In the genomic region with DNA sequence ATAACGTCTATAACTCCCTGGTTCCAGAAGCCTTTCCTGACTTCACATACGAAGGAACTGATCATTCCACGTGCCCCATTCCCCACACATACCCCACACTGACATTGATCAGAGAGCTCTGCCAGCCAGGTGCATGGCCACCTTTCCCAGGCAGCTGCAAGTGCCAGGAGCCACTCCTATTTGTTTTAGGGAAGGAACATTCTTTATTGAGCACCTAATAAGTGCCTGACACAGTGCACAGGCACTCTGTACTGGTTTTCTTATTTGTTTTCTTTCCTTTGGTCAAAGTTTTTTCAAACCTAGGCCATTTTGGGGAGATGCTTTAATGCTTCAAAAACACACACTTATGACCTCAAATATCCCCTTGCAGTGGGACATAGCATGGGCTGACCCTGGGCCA, we compare ENCODE assay signal across 13 cellular contexts. TPM values are rescaled to one million over a fixed set of nuclear protein-coding genes. Genes with fewer than 3 reads are reported as not detected.
A peak's percentile ranks its signal among the peaks of the same experiment; 100 is the strongest.
DNase-seq lines count a peak whose midpoint lies in the region; ATAC-seq and TF ChIP-seq lines count a peak whose summit lies in the region.
"Had no signal": no experiment of that assay in that cellular context is flagged by ENCODE, and none has a peak within 500 bp of the region (broad histone marks: within the 10 kb centered on the region; RNA-seq: fewer than 3 reads in every experiment).

No MANE protein-coding gene starts in this region.

- peaks cover 23% of the 10 kb centered on the region for H3K4me1 Mint-ChIP-seq in T-helper 17 cell

- peaks cover 20 to 91% (median 69%) of the 10 kb centered on the region in 12 donors for H3K4me1 ChIP-seq in heart left ventricle
- peaks cover 94% of the 10 kb centered on the region for H3K4me1 ChIP-seq in BLaER1

- H3K4me3 ChIP-seq in heart left ventricle (no peak overlapping the region), BLaER1 (no peak overlapping the region)

- peak overlapping the region; percentile 37 for H3K27ac Mint-ChIP-seq in T-helper 17 cell
- H3K27ac Mint-ChIP-seq: CD4-positive, alpha-beta T cell; HFFc6 had no signal

- no peaks in the 10 kb centered on the region for H3K27me3 Mint-ChIP-seq in T-helper 17 cell
- H3K27me3 Mint-ChIP-seq: CD4-positive, alpha-beta T cell had no signal

- peak overlapping the region in 10 of 12 donors; percentile 7 to 90 (median 64) for H3K27ac ChIP-seq in heart left ventricle
- H3K27ac ChIP-seq in BLaER1: no peak overlapping the region
- peak overlapping the region; percentile 4 for H3K27ac ChIP-seq in temporal lobe (ENCODE audit: low read depth, low read length)
- H3K27ac ChIP-seq: 22Rv1 had no signal

- no peaks in the 10 kb centered on the region for H3K9me3 ChIP-seq in heart left ventricle
- no peaks in the 10 kb centered on the region for H3K9me3 ChIP-seq in BLaER1
- no peaks in the 10 kb centered on the region for H3K9me3 ChIP-seq in T-helper 17 cell (ENCODE audit: control insufficient read depth, low read length, poor library complexity, severe bottlenecking)

- TF ChIP-seq CTCF in heart left ventricle (IDR thresholded peaks at IDR 0.05): no peak

- DNase-seq in heart left ventricle (peak in 1 of 5 donors; percentile 33), left cardiac atrium (no peak), T-helper 17 cell (no peak), midbrain (lab: John Stamatoyannopoulos, UW) (no peak), activated gamma-delta T cell treated with Interleukin-2 at 50 U/mL for 16 hours (no peak)
- DNase-seq: Calu3; CD4-positive, alpha-beta T cell; DMS 273 treated with DMSO at 0.1 percent for 48 hours; HCEC 1CT; HFFc6 had no signal

- H3K27me3 ChIP-seq in heart left ventricle: no peaks in the 10 kb centered on the region
- no peaks in the 10 kb centered on the region for H3K27me3 ChIP-seq in BLaER1

- no peak for ATAC-seq in heart left ventricle
- no peak for ATAC-seq in left cardiac atrium
- ATAC-seq in T-helper 17 cell: no peak

- H3K4me3 Mint-ChIP-seq in T-helper 17 cell: no peak overlapping the region
- H3K4me3 Mint-ChIP-seq: CD4-positive, alpha-beta T cell; HFFc6 had no signal

- H4K20me1 ChIP-seq in BLaER1: peaks cover 33% of the 10 kb centered on the region; the same call in 1 of the 2 replicates

- WGBS in heart left ventricle, 4 donors: 81 to 88% (median 87%) methylated on average over 3 of the region's 3 CpGs

- no peaks in the 10 kb centered on the region for H3K36me3 Mint-ChIP-seq in T-helper 17 cell (ENCODE audit: low read depth)

- intact Hi-C loops in heart left ventricle (cut with DNase I) (loop anchor here in 1 of 10 donors (5.0 kb wide), 1 partner anchor 46 kb away; no protein-coding TSS in a partner anchor), left cardiac atrium (cut with DNase I) (no loop called here)

- no peak overlapping the region for H3K9ac ChIP-seq in BLaER1

- H3K4me2 ChIP-seq in BLaER1: peak overlapping the region; percentile 79

- H3K36me3 ChIP-seq in heart left ventricle: no peaks in the 10 kb centered on the region
- H3K36me3 ChIP-seq in BLaER1: peaks cover 28% of the 10 kb centered on the region; the same call in 1 of the 2 replicates

- no peak for TF ChIP-seq POLR2A in heart left ventricle (IDR thresholded peaks at IDR 0.05)

RNA-seq across cellular contexts. Expression of a gene that starts 50.0 kb away (rescaled TPM):
- total RNA-seq in heart left ventricle (10 to 100 TPM; 13.2 to 28.5 (median 20.7) TPM), left cardiac atrium (10 to 100 TPM; 13.1 to 22.2 TPM), T-helper 17 cell (10 to 100 TPM; 21.7 to 47.9 TPM), temporal lobe (8.4 TPM)
- polyA plus RNA-seq in heart left ventricle: 10 to 100 TPM; 12.0 to 13.0 TPM
